ENCODE assay signal across 10 cellular contexts in the genomic region with DNA sequence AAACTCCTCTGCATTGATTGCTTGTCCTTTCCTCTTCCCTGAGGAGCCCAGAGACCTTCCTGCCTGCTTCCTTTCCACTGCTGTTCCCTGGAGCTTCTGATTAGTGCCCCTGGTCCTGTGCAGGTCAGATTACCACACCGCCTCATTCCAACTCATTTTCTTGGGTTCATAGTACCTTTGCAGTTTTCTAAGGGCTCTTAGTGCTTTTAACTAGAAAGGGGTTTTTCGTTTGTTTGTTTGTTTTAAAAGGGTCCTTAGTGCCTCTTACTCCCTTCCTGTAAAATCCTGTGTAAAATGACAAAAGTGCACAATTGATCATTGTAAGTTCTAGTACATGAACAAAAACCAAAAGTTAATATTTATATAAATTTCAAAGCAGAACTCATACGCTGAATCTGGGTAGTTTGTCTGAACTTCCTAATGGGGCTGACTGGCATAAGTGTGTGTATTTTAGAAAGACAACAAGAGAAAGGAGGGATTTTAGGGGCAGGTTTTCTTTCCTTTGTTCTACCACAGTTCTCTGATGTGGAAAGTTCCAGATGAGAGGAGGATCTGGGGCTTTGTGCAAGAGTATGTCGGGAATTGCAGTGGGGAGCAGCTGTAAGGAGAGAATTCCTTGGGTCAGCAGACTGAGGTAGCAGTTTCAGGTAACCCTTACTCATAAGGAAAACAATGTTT. TPM values are rescaled to one million over a fixed set of nuclear protein-coding genes. Genes with fewer than 3 reads are reported as not detected.
DNase-seq lines count a peak whose midpoint lies in the region; ATAC-seq lines count a peak whose summit lies in the region.
"Had no signal": no experiment of that assay in that cellular context is flagged by ENCODE, and none has a peak within 500 bp of the region (broad histone marks: within the 10 kb centered on the region; RNA-seq: fewer than 3 reads in every experiment).

No MANE protein-coding gene starts in this region.

- no peaks in the 10 kb centered on the region for H3K27me3 Mint-ChIP-seq in activated T-cell treated with anti-CD3 and anti-CD28 coated beads, Interleukin-2, amount 50 U/mL, for 72 hours (ENCODE audit: low read depth)
- no peaks in the 10 kb centered on the region for H3K27me3 Mint-ChIP-seq in activated T-cell treated with anti-CD3 and anti-CD28 coated beads, Interleukin-2, amount 50 U/mL, for 4 hours (ENCODE audit: low read depth)

- H3K4me3 ChIP-seq in thymus (ENCODE audit: low read length): no peak overlapping the region
- H3K4me3 ChIP-seq: SJCRH30 had no signal

- DNase-seq in activated T-cell treated with anti-CD3 and anti-CD28 coated beads, Interleukin-2, amount 50 U/mL, for 72 hours: no peak
- no peak for DNase-seq in activated T-cell treated with anti-CD3 and anti-CD28 coated beads, Interleukin-2, amount 50 U/mL, for 4 hours
- DNase-seq in lung microvascular endothelial cell (ENCODE audit: low read depth in 2 of 2): peak; percentile 20 to 28
- DNase-seq: NCI-H226, SJCRH30 had no signal

- H3K4me1 Mint-ChIP-seq in activated T-cell treated with anti-CD3 and anti-CD28 coated beads, Interleukin-2, amount 50 U/mL, for 72 hours (ENCODE audit: low read depth): peaks cover 73% of the 10 kb centered on the region
- peaks cover 73% of the 10 kb centered on the region for H3K4me1 Mint-ChIP-seq in activated T-cell treated with anti-CD3 and anti-CD28 coated beads, Interleukin-2, amount 50 U/mL, for 4 hours (ENCODE audit: low read depth)

- H3K36me3 Mint-ChIP-seq in activated T-cell treated with anti-CD3 and anti-CD28 coated beads, Interleukin-2, amount 50 U/mL, for 72 hours (ENCODE audit: insufficient read depth in 2 of 2): peaks cover 5 to 17% of the 10 kb centered on the region in 2 donors
- H3K36me3 Mint-ChIP-seq in activated T-cell treated with anti-CD3 and anti-CD28 coated beads, Interleukin-2, amount 50 U/mL, for 4 hours (ENCODE audit: insufficient read depth): peaks cover 24% of the 10 kb centered on the region

- peaks cover 16% of the 10 kb centered on the region for H3K4me1 ChIP-seq in thymus (ENCODE audit: control insufficient read depth, insufficient read depth, low read length)
- H3K4me1 ChIP-seq: SJCRH30 had no signal

- 83% methylated on average over 4 of the region's 4 CpGs for WGBS in thymus

- peaks cover 12% of the 10 kb centered on the region for H3K36me3 ChIP-seq in thymus (ENCODE audit: control insufficient read depth, insufficient read depth)
- H3K36me3 ChIP-seq: SJCRH30 had no signal

- H3K4me3 Mint-ChIP-seq in activated T-cell treated with anti-CD3 and anti-CD28 coated beads, Interleukin-2, amount 50 U/mL, for 72 hours: no peak overlapping the region
- no peak overlapping the region for H3K4me3 Mint-ChIP-seq in activated T-cell treated with anti-CD3 and anti-CD28 coated beads, Interleukin-2, amount 50 U/mL, for 4 hours

- H3K9me3 Mint-ChIP-seq in activated T-cell treated with anti-CD3 and anti-CD28 coated beads, Interleukin-2, amount 50 U/mL, for 72 hours: no peaks in the 10 kb centered on the region
- H3K9me3 Mint-ChIP-seq in activated T-cell treated with anti-CD3 and anti-CD28 coated beads, Interleukin-2, amount 50 U/mL, for 4 hours: no peaks in the 10 kb centered on the region

- ATAC-seq in activated T-cell treated with anti-CD3 and anti-CD28 coated beads, Interleukin-2, amount 50 U/mL, for 72 hours (replicated peaks in 1 of 2): no peak
- no peak for ATAC-seq in activated T-cell treated with anti-CD3 and anti-CD28 coated beads, Interleukin-2, amount 50 U/mL, for 4 hours
- ATAC-seq in HG02763 (IDR thresholded peaks at IDR 0.05; ENCODE audit: unreplicated experiment) (no peak), GM21367 (IDR thresholded peaks at IDR 0.05; ENCODE audit: unreplicated experiment) (no peak), GM21619 (IDR thresholded peaks at IDR 0.05; ENCODE audit: unreplicated experiment) (no peak)

- peak overlapping the region; percentile 75 for H3K27ac Mint-ChIP-seq in activated T-cell treated with anti-CD3 and anti-CD28 coated beads, Interleukin-2, amount 50 U/mL, for 72 hours

- H3K27ac ChIP-seq in cingulate gyrus (ENCODE audit: low read depth, low read length) (peak overlapping the region; percentile 34), thymus (ENCODE audit: low read depth) (peak overlapping the region; percentile 42)
- H3K27ac ChIP-seq: SJCRH30 had no signal

- H3K9me3 ChIP-seq in thymus (ENCODE audit: control insufficient read depth): no peaks in the 10 kb centered on the region
- H3K9me3 ChIP-seq: SJCRH30 had no signal

- H3K27me3 ChIP-seq in thymus (ENCODE audit: control insufficient read depth, insufficient read depth): no peaks in the 10 kb centered on the region
- H3K27me3 ChIP-seq: SJCRH30 had no signal

RNA-seq across cellular contexts. Expression of a gene that starts 30.6 kb away (rescaled TPM):
- total RNA-seq in activated T-cell treated with anti-CD3 and anti-CD28 coated beads, Interleukin-2, amount 50 U/mL, for 72 hours: 10 to 100 TPM; 32.9 to 37.8 TPM
- 10 to 100 TPM; 19.6 to 21.3 (median 19.6) TPM for total RNA-seq in activated T-cell treated with anti-CD3 and anti-CD28 coated beads, Interleukin-2, amount 50 U/mL, for 4 hours
- total RNA-seq in lung microvascular endothelial cell: 108 and 119 TPM in 2 replicates
- 33.6 TPM for polyA plus RNA-seq in thymus

Comparison
In these comparisons a context has a peak if more than half of its experiments do, and no peak if none do; other contexts are left out.
1. DNase-seq: peak in lung microvascular endothelial cell (2 of 2); none in activated T-cell treated with anti-CD3 and anti-CD28 coated beads, Interleukin-2, amount 50 U/mL, for 72 hours (0 of 2) and activated T-cell treated with anti-CD3 and anti-CD28 coated beads, Interleukin-2, amount 50 U/mL, for 4 hours (single experiment).